In genomic region chr1:50720457-50721053, GRCh38 we compare ENCODE assay signal across 1 cellular context.
TF ChIP-seq lines count a peak whose summit lies in the region.

No MANE protein-coding gene starts in this region.

TF ChIP-seq in K562, 482 proteins besides CTCF, POLR2A, EP300 and RAD21 (continued from another document and continues in another):
- TF ChIP-seq ARID3A (IDR thresholded peaks at IDR 0.05; ENCODE audit: borderline replicate concordance, low read depth, low read length) (0 out of 2 replicates have a peak, but pooled peaks have one; percentile 86), HDGF (IDR thresholded peaks at IDR 0.05) (no peak), STAT5A (IDR thresholded peaks at IDR 0.05; ENCODE audit: borderline replicate concordance, low read length) (peak; percentile 71), JUN (IDR thresholded peaks at IDR 0.05; ENCODE audit: borderline replicate concordance, low read depth, low read length) (0 out of 2 replicates have a peak, but pooled peaks have one; percentile 16), JUN (CRISPR knock-in tag; IDR thresholded peaks at IDR 0.05; ENCODE audit: borderline replicate concordance) (no peak), CREM (IDR thresholded peaks at IDR 0.05; ENCODE audit: low read depth) (0 out of 2 replicates have a peak, but pooled peaks have one; percentile 43), MTA2 (IDR thresholded peaks at IDR 0.05; ENCODE audit: low read depth) (peak; percentile 83), NELFE (IDR thresholded peaks at IDR 0.05; ENCODE audit: insufficient read depth, insufficient read length) (no peak), HDAC2 (IDR thresholded peaks at IDR 0.05) (peak; percentile 70), SIN3A (IDR thresholded peaks at IDR 0.05; ENCODE audit: borderline replicate concordance in 2 of 2, control insufficient read depth in 1 of 2, low read depth in 2 of 2, low read length in 2 of 2) (no peak), NCOR1 (IDR thresholded peaks at IDR 0.05) (peak; percentile 86), NFIC (IDR thresholded peaks at IDR 0.05) (peak; percentile 62), MBD2 (IDR thresholded peaks at IDR 0.05; ENCODE audit: borderline replicate concordance, low read depth) (0 out of 2 replicates have a peak, but pooled peaks have one; percentile 57), SMARCC2 (IDR thresholded peaks at IDR 0.05; ENCODE audit: low read depth) (peak; percentile 70; the same call in 1 of the 2 replicates), CBX3 (IDR thresholded peaks at IDR 0.05; ENCODE audit: borderline replicate concordance in 1 of 2, low read length in 2 of 2) (peak in 1 of 2 experiments; percentile 92; a peak in 2 of 3 replicates), TEAD4 (IDR thresholded peaks at IDR 0.05; ENCODE audit: low read length) (peak; percentile 99), TEAD4 (CRISPR knock-in tag; IDR thresholded peaks at IDR 0.05; ENCODE audit: borderline replicate concordance) (peak; percentile 97; the same call in 1 of the 2 replicates), ZMIZ1 (IDR thresholded peaks at IDR 0.05; ENCODE audit: low read depth in 2 of 2, low read length in 2 of 2) (0 out of 4 replicates have a peak, but pooled peaks of 1 of the 2 experiments have one; percentile 43), ATF4 (CRISPR knock-in tag; IDR thresholded peaks at IDR 0.05) (0 out of 2 replicates have a peak, but pooled peaks have one; percentile 10), ATF7 (IDR thresholded peaks at IDR 0.05) (peak; percentile 39; the same call in 1 of the 2 replicates), U2AF1 (optimal IDR thresholded peaks at IDR 0.05; ENCODE audit: low read depth, low read length) (no peak), ZEB2 (IDR thresholded peaks at IDR 0.05) (peak; percentile 78), GATAD2B (IDR thresholded peaks at IDR 0.05; ENCODE audit: borderline replicate concordance) (peak; percentile 77; the same call in 1 of the 2 replicates), MTA1 (IDR thresholded peaks at IDR 0.05; ENCODE audit: borderline replicate concordance) (peak; percentile 51), RNF2 (IDR thresholded peaks at IDR 0.05) (0 out of 2 replicates have a peak, but pooled peaks have one; percentile 15), TAF1 (IDR thresholded peaks at IDR 0.05; ENCODE audit: control insufficient read depth, extremely low read depth, insufficient read depth, low read length, severe bottlenecking) (no peak), SOX6 (IDR thresholded peaks at IDR 0.05) (peak; percentile 67; the same call in 1 of the 2 replicates), ETV1 (tag; conservative IDR thresholded peaks at IDR 0.05; ENCODE audit: low read depth) (peak; percentile 47), SPI1 (IDR thresholded peaks at IDR 0.05; ENCODE audit: borderline replicate concordance, low read depth, low read length) (0 out of 2 replicates have a peak, but pooled peaks have one; percentile 20), CGGBP1 (CRISPR knock-in tag; IDR thresholded peaks at IDR 0.05) (peak; percentile 49; the same call in 1 of the 2 replicates), HEY1 (CRISPR knock-in tag; IDR thresholded peaks at IDR 0.05; ENCODE audit: borderline replicate concordance) (peak; percentile 71; the same call in 1 of the 2 replicates), TRIM28 (IDR thresholded peaks at IDR 0.05) (peak; percentile 80), FIP1L1 (IDR thresholded peaks at IDR 0.05; ENCODE audit: low read depth, low read length, poor library complexity, severe bottlenecking) (no peak), ZFP91 (CRISPR knock-in tag; IDR thresholded peaks at IDR 0.05) (no peak), ZNF778 (CRISPR knock-in tag; IDR thresholded peaks at IDR 0.05) (no peak), RB1 (IDR thresholded peaks at IDR 0.05; ENCODE audit: low read depth) (0 out of 2 replicates have a peak, but pooled peaks have one; percentile 8), NR4A1 (CRISPR knock-in tag; IDR thresholded peaks at IDR 0.05) (no peak), NR4A1 (tag; IDR thresholded peaks at IDR 0.05) (0 out of 2 replicates have a peak, but pooled peaks have one; percentile 60), CREB1 (IDR thresholded peaks at IDR 0.05) (0 out of 2 replicates have a peak, but pooled peaks have one; percentile 22), CREB1 (CRISPR knock-in tag; IDR thresholded peaks at IDR 0.05) (no peak), ARNT (IDR thresholded peaks at IDR 0.05) (peak; percentile 63 to 64; a peak in 2 of 4 replicates), TAL1 (IDR thresholded peaks at IDR 0.05) (peak; percentile 86), TCF7L2 (IDR thresholded peaks at IDR 0.05; ENCODE audit: low read depth, low read length) (no peak), HDAC8 (tag; IDR thresholded peaks at IDR 0.05) (no peak), VEZF1 (CRISPR knock-in tag; IDR thresholded peaks at IDR 0.05) (peak; percentile 52), TRIM24 (IDR thresholded peaks at IDR 0.05) (peak; percentile 84 to 86), SMC3 (conservative IDR thresholded peaks at IDR 0.05; ENCODE audit: insufficient read depth, low read depth, low read length) (no peak), SMARCB1 (IDR thresholded peaks at IDR 0.05; ENCODE audit: insufficient read length, low read depth) (peak; percentile 33), MLLT1 (IDR thresholded peaks at IDR 0.05) (peak in 1 of 2 experiments; percentile 81; a peak in 2 of 4 replicates), ZNF124 (CRISPR knock-in tag; IDR thresholded peaks at IDR 0.05) (no peak), MNT (conservative IDR thresholded peaks at IDR 0.05) (peak; percentile 39 to 46; a peak in 2 of 4 replicates)
- TF ChIP-seq, protein P1, sequence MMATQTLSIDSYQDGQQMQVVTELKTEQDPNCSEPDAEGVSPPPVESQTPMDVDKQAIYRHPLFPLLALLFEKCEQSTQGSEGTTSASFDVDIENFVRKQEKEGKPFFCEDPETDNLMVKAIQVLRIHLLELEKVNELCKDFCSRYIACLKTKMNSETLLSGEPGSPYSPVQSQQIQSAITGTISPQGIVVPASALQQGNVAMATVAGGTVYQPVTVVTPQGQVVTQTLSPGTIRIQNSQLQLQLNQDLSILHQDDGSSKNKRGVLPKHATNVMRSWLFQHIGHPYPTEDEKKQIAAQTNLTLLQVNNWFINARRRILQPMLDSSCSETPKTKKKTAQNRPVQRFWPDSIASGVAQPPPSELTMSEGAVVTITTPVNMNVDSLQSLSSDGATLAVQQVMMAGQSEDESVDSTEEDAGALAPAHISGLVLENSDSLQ (IDR thresholded peaks at IDR 0.05), result peak; percentile 51; the same call in 1 of the 2 replicates
- TF ChIP-seq, protein P2, sequence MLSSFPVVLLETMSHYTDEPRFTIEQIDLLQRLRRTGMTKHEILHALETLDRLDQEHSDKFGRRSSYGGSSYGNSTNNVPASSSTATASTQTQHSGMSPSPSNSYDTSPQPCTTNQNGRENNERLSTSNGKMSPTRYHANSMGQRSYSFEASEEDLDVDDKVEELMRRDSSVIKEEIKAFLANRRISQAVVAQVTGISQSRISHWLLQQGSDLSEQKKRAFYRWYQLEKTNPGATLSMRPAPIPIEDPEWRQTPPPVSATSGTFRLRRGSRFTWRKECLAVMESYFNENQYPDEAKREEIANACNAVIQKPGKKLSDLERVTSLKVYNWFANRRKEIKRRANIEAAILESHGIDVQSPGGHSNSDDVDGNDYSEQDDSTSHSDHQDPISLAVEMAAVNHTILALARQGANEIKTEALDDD (IDR thresholded peaks at IDR 0.05), result peak; percentile 86
